ENCODE assay signal across 15 cellular contexts in the genomic region with DNA sequence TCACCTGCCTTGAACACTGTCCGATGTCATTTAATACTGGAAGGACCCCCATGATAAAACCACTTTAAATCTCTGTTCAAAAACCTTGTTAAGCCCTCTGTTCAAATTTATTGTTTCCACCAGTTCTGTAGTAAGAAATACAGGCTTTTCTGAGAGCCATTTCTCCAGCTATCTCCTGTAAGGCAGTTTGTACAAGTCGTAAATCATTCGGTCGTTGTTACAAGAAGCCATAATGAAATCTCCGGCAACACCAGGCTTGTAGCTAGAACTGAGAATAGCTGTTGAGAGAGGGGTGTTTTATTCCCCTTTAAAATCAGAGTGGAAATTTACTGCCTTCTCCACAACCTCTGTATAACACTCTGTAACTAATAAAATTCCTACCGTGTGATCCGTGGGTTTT.
A peak's percentile ranks its signal among the peaks of the same experiment; 100 is the strongest.
DNase-seq lines count a peak whose midpoint lies in the region; TF ChIP-seq lines count a peak whose summit lies in the region.
"Had no signal": no experiment of that assay in that cellular context is flagged by ENCODE, and none has a peak within 500 bp of the region (broad histone marks: within the 10 kb centered on the region; RNA-seq: fewer than 3 reads in every experiment).

No MANE protein-coding gene starts in this region.

- H3K27me3 ChIP-seq in hepatocyte: no peaks in the 10 kb centered on the region
- no peaks in the 10 kb centered on the region for H3K27me3 ChIP-seq in vagina
- no peaks in the 10 kb centered on the region for H3K27me3 ChIP-seq in dorsolateral prefrontal cortex

- H3K4me2 ChIP-seq in hepatocyte: peak overlapping the region; percentile 42

- TF ChIP-seq POLR2A in vagina (IDR thresholded peaks at IDR 0.05): no peak

- DNase-seq in NCI-H748 (lab: John Stamatoyannopoulos, UW; ENCODE audit: unreplicated experiment) (peak; percentile 60), NCI-H748 treated with DMSO at 0.1 percent for 48 hours (lab: John Stamatoyannopoulos, UW) (no peak), NCI-H82 (lab: John Stamatoyannopoulos, UW) (peak; percentile 65), hepatocyte (ENCODE audit: low spot score) (no peak), vagina (ENCODE audit: extremely low spot score in 2 of 2) (no peak), H4 (ENCODE audit: low spot score) (no peak), dorsolateral prefrontal cortex (no peak)
- DNase-seq: ACHN; NCI-H1092 treated with DMSO at 0.1 percent for 48 hours; NCI-H2029; NK-92 treated with Interleukin-12 subunit alpha and Interleukin-12 subunit beta, amount 100 ng/mL, for 24 hours; OCI-M1; Right ventricle myocardium superior had no signal

- H3K4me3 ChIP-seq in hepatocyte: no peak overlapping the region
- no peak overlapping the region for H3K4me3 ChIP-seq in vagina
- no peak overlapping the region for H3K4me3 ChIP-seq in dorsolateral prefrontal cortex
- H3K4me3 ChIP-seq: SK-N-MC had no signal

- H3K9me3 ChIP-seq in hepatocyte (ENCODE audit: low read depth) (no peaks in the 10 kb centered on the region), vagina (no peaks in the 10 kb centered on the region)

- H3K9me2 ChIP-seq in hepatocyte (replicated peaks; ENCODE audit: insufficient read depth): no peaks in the 10 kb centered on the region

- H4K20me1 ChIP-seq in hepatocyte (ENCODE audit: insufficient read depth, poor library complexity, severe bottlenecking): no peaks in the 10 kb centered on the region

- intact Hi-C loops in vagina (cut with DNase I): no loop called here
- intact Hi-C loops in dorsolateral prefrontal cortex (cut with DNase I): loop anchor here in 1 of 2 donors (5.0 kb wide), 1 partner anchor 660 kb away; no protein-coding TSS in a partner anchor

- no peak overlapping the region for H2AFZ ChIP-seq in hepatocyte

- 33% methylated on average over 7 of the region's 7 CpGs for WGBS in hepatocyte (ENCODE audit: low lambda C conversion rate, missing lambda C conversion rate)

- no peak for TF ChIP-seq CTCF in hepatocyte (IDR thresholded peaks at IDR 0.05; ENCODE audit: poor library complexity)
- no peak for TF ChIP-seq CTCF in vagina (IDR thresholded peaks at IDR 0.05)
- no peak for TF ChIP-seq CTCF in dorsolateral prefrontal cortex (IDR thresholded peaks at IDR 0.05 in 54 of 56, conservative IDR thresholded peaks at IDR 0.05 in 2 of 56; ENCODE audit: low read depth in 1 of 56, partially characterized antibody in 56 of 56)

- no peak overlapping the region for H3K27ac ChIP-seq in hepatocyte
- peak overlapping the region; percentile 18 for H3K27ac ChIP-seq in vagina
- H3K27ac ChIP-seq in dorsolateral prefrontal cortex: peak overlapping the region in 7 of 59 donors; percentile 6 to 100 (median 98)
- H3K27ac ChIP-seq: C4-2B, SK-N-MC had no signal

- H3K36me3 ChIP-seq in hepatocyte (replicated peaks; ENCODE audit: insufficient read depth, low read depth) (no peaks in the 10 kb centered on the region), vagina (no peaks in the 10 kb centered on the region)

- no peaks in the 10 kb centered on the region for H3K79me2 ChIP-seq in hepatocyte

- H3K4me1 ChIP-seq in hepatocyte (ENCODE audit: insufficient read depth) (no peaks in the 10 kb centered on the region), vagina (peaks cover 22% of the 10 kb centered on the region)

Comparison
In these comparisons a context has a peak if more than half of its experiments do, and no peak if none do; other contexts are left out.
1. DNase-seq: peak in NCI-H748 (single experiment) and NCI-H82 (single experiment); none in NCI-H748 treated with DMSO at 0.1 percent for 48 hours (single experiment), hepatocyte (single experiment), vagina (0 of 2), H4 (single experiment) and dorsolateral prefrontal cortex (0 of 10).